Comparison of ENCODE assay signal across 9 cellular contexts in the genomic region with DNA sequence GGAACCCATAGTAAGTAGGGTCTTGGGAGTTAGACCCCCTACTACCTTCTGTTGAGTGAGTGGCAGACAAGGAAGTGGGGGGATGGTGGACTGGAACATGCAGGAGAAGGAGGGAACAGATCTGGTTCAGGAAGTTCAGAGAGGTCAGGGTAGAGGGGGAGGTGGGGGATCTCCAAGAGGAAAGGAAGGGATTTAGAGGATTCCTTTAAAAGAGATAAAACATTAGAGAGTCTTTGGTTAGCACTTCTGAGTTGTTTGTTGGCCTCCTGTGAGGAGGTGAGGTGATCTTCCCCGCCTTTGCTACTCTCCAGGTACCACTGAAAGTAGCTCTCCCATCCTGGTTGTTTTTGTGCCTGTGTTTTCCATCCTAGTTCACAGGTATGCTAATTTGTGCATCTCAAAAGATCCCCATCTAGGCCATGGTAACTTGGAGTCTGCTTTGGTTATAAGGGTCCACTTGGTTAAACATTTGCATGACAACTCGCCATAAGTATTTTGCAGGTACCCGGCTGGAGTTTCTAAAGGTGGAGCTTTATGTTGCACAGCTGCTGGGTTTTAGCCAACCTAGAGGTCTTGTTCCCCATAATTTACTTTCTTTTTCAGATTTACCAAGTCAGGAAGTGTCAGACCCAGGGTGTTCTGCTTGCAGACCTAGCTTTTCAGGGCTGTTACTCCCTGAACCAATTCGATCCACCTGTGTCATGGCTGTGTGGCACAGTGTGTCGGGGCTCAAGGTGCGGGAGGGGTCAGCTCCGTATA.
DNase-seq lines count a peak whose midpoint lies in the region; ATAC-seq and TF ChIP-seq lines count a peak whose summit lies in the region.
"Had no signal": no experiment of that assay in that cellular context is flagged by ENCODE, and none has a peak within 500 bp of the region (broad histone marks: within the 10 kb centered on the region; RNA-seq: fewer than 3 reads in every experiment).

No MANE protein-coding gene starts in this region.

- no peaks in the 10 kb centered on the region for H3K36me3 ChIP-seq in mucosa of descending colon (ENCODE audit: low read depth)

- ATAC-seq in GM21723 (IDR thresholded peaks at IDR 0.05; ENCODE audit: unreplicated experiment) (peak; percentile 88), HG03575 (IDR thresholded peaks at IDR 0.05; ENCODE audit: extremely low read depth, insufficient number of reproducible peaks, low FRiP score, unreplicated experiment) (peak; percentile 63), mucosa of descending colon (peak; percentile 19), sciatic nerve (no peak)

- no peak overlapping the region for H3K4me3 ChIP-seq in mucosa of descending colon
- H3K4me3 ChIP-seq: skin epidermis had no signal

- intact Hi-C loops in mucosa of descending colon (cut with DNase I, micrococcal nuclease) = no loop called here
- intact Hi-C loops in sciatic nerve (cut with DNase I) = no loop called here

- TF ChIP-seq CTCF in mucosa of descending colon (IDR thresholded peaks at IDR 0.05) = no peak

- DNase-seq in NOMO-1 treated with DMSO at 0.1 percent for 48 hours (lab: John Stamatoyannopoulos, UW; ENCODE audit: unreplicated experiment) (peak; percentile 27), NOMO-1 treated with dmso at 0.1 percent for 144 hours (lab: John Stamatoyannopoulos, UW; ENCODE audit: unreplicated experiment) (no peak), mucosa of descending colon (no peak), sciatic nerve (ENCODE audit: low spot score) (no peak), amniotic stem cell (lab: John Stamatoyannopoulos, UW) (no peak), anterior cingulate cortex (lab: John Stamatoyannopoulos, UW) (no peak)

- peaks cover 14% of the 10 kb centered on the region for H3K4me1 ChIP-seq in mucosa of descending colon (ENCODE audit: low read depth)

- H3K9me3 ChIP-seq in mucosa of descending colon = no peaks in the 10 kb centered on the region
